Comparison of ENCODE assay signal across 11 cellular contexts in the genomic region with DNA sequence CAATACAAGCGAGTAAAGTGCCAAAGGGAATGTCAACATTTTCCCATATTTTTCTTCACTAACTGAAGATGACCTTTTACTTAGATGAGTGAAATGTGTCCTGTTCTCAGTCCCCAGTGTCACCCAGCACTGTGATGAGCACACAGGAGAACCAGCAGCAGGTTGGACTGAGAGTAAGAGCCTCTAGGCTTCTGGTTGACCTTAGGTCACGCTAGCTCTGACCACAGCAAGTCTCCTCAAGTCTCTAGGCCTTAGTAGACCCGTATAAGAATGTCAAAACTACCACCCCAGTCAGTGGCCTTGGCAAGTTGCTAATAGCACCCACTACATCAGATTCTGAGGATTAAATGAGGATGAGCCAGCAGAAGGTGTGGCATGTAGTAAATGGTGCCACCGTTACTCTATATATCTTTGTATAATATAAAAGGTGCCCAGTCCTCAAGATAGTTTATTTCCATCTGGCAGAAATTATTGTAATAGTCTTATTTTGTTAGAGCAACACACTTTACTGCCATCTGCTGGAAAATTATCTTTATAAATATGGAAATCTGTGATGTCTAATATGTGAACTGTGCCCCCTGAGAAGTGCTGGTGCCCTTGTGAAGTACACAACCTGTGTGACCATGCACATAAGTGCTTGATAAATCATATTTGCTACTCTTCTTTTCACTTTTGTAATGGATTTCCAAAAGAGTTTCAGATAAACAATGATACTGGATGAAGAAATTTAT.
A peak's percentile ranks its signal among the peaks of the same experiment; 100 is the strongest.
DNase-seq lines count a peak whose midpoint lies in the region; ATAC-seq, FAIRE-seq and TF ChIP-seq lines count a peak whose summit lies in the region.
"Had no signal": no experiment of that assay in that cellular context is flagged by ENCODE, and none has a peak within 500 bp of the region (broad histone marks: within the 10 kb centered on the region; RNA-seq: fewer than 3 reads in every experiment).

No MANE protein-coding gene starts in this region.

- H3K4ac ChIP-seq in H1 (replicated peaks; ENCODE audit: insufficient read length, low read depth, low read length) = no peak overlapping the region

- H3K79me2 ChIP-seq in OCI-LY3 (ENCODE audit: low read length) (no peaks in the 10 kb centered on the region), H1 (ENCODE audit: control insufficient read depth in 1 of 2, insufficient read depth in 2 of 2, low read length in 2 of 2) (no peaks in the 10 kb centered on the region)

- H3K36me3 ChIP-seq in OCI-LY3 (replicated peaks; ENCODE audit: low read depth, low read length) (no peaks in the 10 kb centered on the region), H1 (ENCODE audit: control insufficient read depth in 2 of 4, insufficient read depth in 4 of 4, low read length in 3 of 4) (no peaks in the 10 kb centered on the region), tibial artery (no peaks in the 10 kb centered on the region)

- H3K27me3 Mint-ChIP-seq in activated T-helper 2 cell treated with anti-CD3 and anti-CD28 coated beads, Interferon-gamma antibody, Interleukin-2, Interleukin-4, amounts not matched to agents 10 μg/mL and 5 μg/mL and 100 μg/mL, durations not matched to agents 14 hours and 24 hours and 36 hours (ENCODE audit: low read depth) = peaks cover 1% of the 10 kb centered on the region
- H3K27me3 Mint-ChIP-seq: stimulated activated naive B cell treated with anti-CD40 and anti-IgM and Interleukin-4, amounts not matched to agents 10 μg/mL and 1 μg/mL and 100 μg/mL, for 72 hours had no signal

- H3K4me3 Mint-ChIP-seq in activated T-helper 2 cell treated with anti-CD3 and anti-CD28 coated beads, Interferon-gamma antibody, Interleukin-2, Interleukin-4, amounts not matched to agents 10 μg/mL and 5 μg/mL and 100 μg/mL, durations not matched to agents 14 hours and 24 hours and 36 hours (ENCODE audit: low read depth) = no peak overlapping the region
- H3K4me3 Mint-ChIP-seq: brain; stimulated activated naive B cell treated with anti-CD40 and anti-IgM and Interleukin-4, amounts not matched to agents 10 μg/mL and 1 μg/mL and 100 μg/mL, for 72 hours had no signal

- H3K56ac ChIP-seq in H1 (replicated peaks; ENCODE audit: insufficient read length, low read depth, low read length) = no peak overlapping the region

- TF ChIP-seq EP300 in A549 (IDR thresholded peaks at IDR 0.05) (no peak), H1 (IDR thresholded peaks at IDR 0.05; ENCODE audit: borderline replicate concordance in 1 of 2, low read depth in 2 of 2, low read length in 2 of 2) (no peak)

- no peak overlapping the region for H2BK20ac ChIP-seq in H1 (ENCODE audit: low read length)

- POLR2A ChIA-PET in A549 (lab: Yijun Ruan, JAX) (interaction anchor here (0.5 kb wide), 1 partner anchor 586 kb away, joined by 4 read pairs; no protein-coding TSS in a partner anchor), H1 (lab: Charles Lee; ENCODE audit: partially characterized antibody) (no interaction called here)

- H3K27ac Mint-ChIP-seq in activated T-helper 2 cell treated with anti-CD3 and anti-CD28 coated beads, Interferon-gamma antibody, Interleukin-2, Interleukin-4, amounts not matched to agents 10 μg/mL and 5 μg/mL and 100 μg/mL, durations not matched to agents 14 hours and 24 hours and 36 hours = no peak overlapping the region
- H3K27ac Mint-ChIP-seq: brain; stimulated activated naive B cell treated with anti-CD40 and anti-IgM and Interleukin-4, amounts not matched to agents 10 μg/mL and 1 μg/mL and 100 μg/mL, for 72 hours had no signal

- no peaks in the 10 kb centered on the region for H3K79me1 ChIP-seq in H1 (ENCODE audit: low read depth, low read length)

- no peaks in the 10 kb centered on the region for H3K36me3 Mint-ChIP-seq in activated T-helper 2 cell treated with anti-CD3 and anti-CD28 coated beads, Interferon-gamma antibody, Interleukin-2, Interleukin-4, amounts not matched to agents 10 μg/mL and 5 μg/mL and 100 μg/mL, durations not matched to agents 14 hours and 24 hours and 36 hours (ENCODE audit: low read depth)
- H3K36me3 Mint-ChIP-seq: brain; stimulated activated naive B cell treated with anti-CD40 and anti-IgM and Interleukin-4, amounts not matched to agents 10 μg/mL and 1 μg/mL and 100 μg/mL, for 72 hours had no signal

- H2AK5ac ChIP-seq in H1 (ENCODE audit: low read depth, low read length) = no peak overlapping the region

- no peak overlapping the region for H2BK12ac ChIP-seq in H1 (ENCODE audit: low read depth, low read length)

- peaks cover 1% of the 10 kb centered on the region for H3K4me1 Mint-ChIP-seq in activated T-helper 2 cell treated with anti-CD3 and anti-CD28 coated beads, Interferon-gamma antibody, Interleukin-2, Interleukin-4, amounts not matched to agents 10 μg/mL and 5 μg/mL and 100 μg/mL, durations not matched to agents 14 hours and 24 hours and 36 hours (ENCODE audit: low read depth)
- H3K4me1 Mint-ChIP-seq: brain had no signal

- H4K8ac ChIP-seq in H1 (ENCODE audit: extremely low read depth, insufficient read depth, low read length) = 0 out of 2 replicates have a peak overlapping the region, but pooled peaks have one; percentile 75

- H2AFZ ChIP-seq in OCI-LY3 (ENCODE audit: low read depth, low read length) (no peak overlapping the region), H1 (ENCODE audit: low read length) (no peak overlapping the region)

- H3K9me3 Mint-ChIP-seq in activated T-helper 2 cell treated with anti-CD3 and anti-CD28 coated beads, Interferon-gamma antibody, Interleukin-2, Interleukin-4, amounts not matched to agents 10 μg/mL and 5 μg/mL and 100 μg/mL, durations not matched to agents 14 hours and 24 hours and 36 hours = no peaks in the 10 kb centered on the region
- H3K9me3 Mint-ChIP-seq: stimulated activated naive B cell treated with anti-CD40 and anti-IgM and Interleukin-4, amounts not matched to agents 10 μg/mL and 1 μg/mL and 100 μg/mL, for 72 hours had no signal

- H3K23ac ChIP-seq in H1 (ENCODE audit: insufficient read length) = no peak overlapping the region

- H4K91ac ChIP-seq in H1 (replicated peaks; ENCODE audit: insufficient read length, low read length) = no peak overlapping the region

- TF ChIP-seq RAD21 in A549 (conservative IDR thresholded peaks at IDR 0.05 in 1 of 2, IDR thresholded peaks at IDR 0.05 in 1 of 2) (peak; percentile 32 to 45), H1 (IDR thresholded peaks at IDR 0.05 in 1 of 2, conservative IDR thresholded peaks at IDR 0.05 in 1 of 2; ENCODE audit: low read depth in 2 of 2, low read length in 2 of 2) (no peak)

- DNase-seq in A549 (ENCODE audit: low read depth in 1 of 2, low spot score in 1 of 2) (peak in 1 of 2 experiments; percentile 25), H1 (ENCODE audit: low read depth in 1 of 2, low spot score in 2 of 2) (no peak), tibial artery (no peak)
- no peak for DNase-seq in activated T-helper 2 cell treated with anti-CD3 and anti-CD28 coated beads, Interferon-gamma antibody, Interleukin-2, Interleukin-4, amounts not matched to agents 10 μg/mL and 5 μg/mL and 100 μg/mL, durations not matched to agents 14 hours and 24 hours and 36 hours (ENCODE audit: low spot score)
- DNase-seq: NCI-H526 treated with DMSO at 0.1 percent for 48 hours; stimulated activated naive B cell treated with anti-CD40 and anti-IgM and Interleukin-4, amounts not matched to agents 10 μg/mL and 1 μg/mL and 100 μg/mL, for 72 hours had no signal

- no peaks in the 10 kb centered on the region for H3K23me2 ChIP-seq in H1 (ENCODE audit: low read depth, low read length)

- no peak overlapping the region for H3K9ac ChIP-seq in OCI-LY3 (ENCODE audit: low read length)
- H3K9ac ChIP-seq in H1 (replicated peaks in 1 of 4; ENCODE audit: extremely low read depth in 1 of 4, low read depth in 3 of 4, low read length in 3 of 4) = no peak overlapping the region

- no peaks in the 10 kb centered on the region for H3K27me3 ChIP-seq in OCI-LY3 (ENCODE audit: low read depth, low read length)
- H3K27me3 ChIP-seq in H1 (replicated peaks in 1 of 4; ENCODE audit: control insufficient read depth in 3 of 4, extremely low read depth in 1 of 4, insufficient read depth in 3 of 4, low read length in 3 of 4) = no peaks in the 10 kb centered on the region
- H3K27me3 ChIP-seq in tibial artery = no peaks in the 10 kb centered on the region

- TF ChIP-seq POLR2A in A549 (IDR thresholded peaks at IDR 0.05; ENCODE audit: low read length) (no peak), H1 (IDR thresholded peaks at IDR 0.05; ENCODE audit: control extremely low read depth in 1 of 2, low read depth in 2 of 2, low read length in 2 of 2) (no peak)

- no peak overlapping the region for H3K18ac ChIP-seq in H1 (ENCODE audit: extremely low read depth, low read length)

- ATAC-seq in A549 (peak in 1 of 2 experiments; percentile 44; a peak in 1 of 6 replicates), GM21515 (IDR thresholded peaks at IDR 0.05; ENCODE audit: unreplicated experiment) (no peak), HG03432 (IDR thresholded peaks at IDR 0.05; ENCODE audit: unreplicated experiment) (no peak)

- H3K9me3 ChIP-seq in A549 (no peaks in the 10 kb centered on the region; the same call in 2 of the 3 replicates), OCI-LY3 (ENCODE audit: insufficient read depth, low read length) (no peaks in the 10 kb centered on the region), H1 (ENCODE audit: insufficient read depth in 2 of 2, low read depth in 1 of 2, low read length in 1 of 2) (no peaks in the 10 kb centered on the region), tibial artery (no peaks in the 10 kb centered on the region)

- H2BK5ac ChIP-seq in H1 (ENCODE audit: low read depth, low read length) = no peak overlapping the region

- WGBS in A549 (ENCODE audit: missing lambda C conversion rate) = 76% methylated on average over 4 of the region's 4 CpGs
- 92% methylated on average over 4 of the region's 4 CpGs; no CpG with 5 or more reads in 1 of the 2 experiments for WGBS in H1 (ENCODE audit: extremely low coverage in 1 of 2, insufficient coverage in 1 of 2, insufficient read length in 1 of 2, insufficient replicate concordance in 2 of 2, low coverage in 1 of 2, low lambda C conversion rate in 2 of 2, missing lambda C conversion rate in 1 of 2), 2 experiments

- H4K20me1 ChIP-seq in OCI-LY3 (ENCODE audit: insufficient read depth, low read length) (no peaks in the 10 kb centered on the region), H1 (replicated peaks in 1 of 2; ENCODE audit: control insufficient read depth in 1 of 2, insufficient read depth in 2 of 2, low read length in 2 of 2) (no peaks in the 10 kb centered on the region)

- no peak for FAIRE-seq in A549 (lab: Jason Lieb, UNC)
- peak; percentile 63 for FAIRE-seq in G401.6 (lab: Jason Lieb, UNC)
- no peak for FAIRE-seq in H1 (lab: Jason Lieb, UNC)

- H4K5ac ChIP-seq in H1 (ENCODE audit: insufficient read length, low read depth, low read length) = no peak overlapping the region

- H3K4me3 ChIP-seq in A549 (no peak overlapping the region), OCI-LY3 (ENCODE audit: low read length) (no peak overlapping the region), H1 (ENCODE audit: extremely low read depth in 1 of 4, insufficient read depth in 2 of 4, low read depth in 3 of 4, low read length in 4 of 4) (no peak overlapping the region), tibial artery (no peak overlapping the region)

- H3K27ac ChIP-seq in A549 = no peak overlapping the region
- H3K27ac ChIP-seq in OCI-LY3 (ENCODE audit: low read length) = no peak overlapping the region
- no peak overlapping the region for H3K27ac ChIP-seq in H1 (ENCODE audit: low read depth, low read length)
- no peak overlapping the region for H3K27ac ChIP-seq in tibial artery

- TF ChIP-seq CTCF in A549 (IDR thresholded peaks at IDR 0.05) = peak; percentile 32; the same call in 2 of the 3 replicates
- peak; percentile 45 for TF ChIP-seq CTCF in OCI-LY3 (IDR thresholded peaks at IDR 0.05; ENCODE audit: low read depth, low read length)
- no peak for TF ChIP-seq CTCF in H1 (IDR thresholded peaks at IDR 0.05; ENCODE audit: control extremely low read depth in 1 of 3, insufficient read depth in 1 of 3, low read depth in 1 of 3, low read length in 3 of 3)
- TF ChIP-seq CTCF in tibial artery (IDR thresholded peaks at IDR 0.05) = peak in 1 of 2 experiments; percentile 16

- H3K4me1 ChIP-seq in A549 (no peaks in the 10 kb centered on the region), OCI-LY3 (ENCODE audit: low read length) (peaks cover 4% of the 10 kb centered on the region), H1 (replicated peaks in 1 of 4; ENCODE audit: control insufficient read depth in 3 of 4, insufficient read depth in 4 of 4, low read length in 3 of 4) (no peaks in the 10 kb centered on the region), tibial artery (no peaks in the 10 kb centered on the region)

- CTCF ChIA-PET in A549 (lab: Yijun Ruan, JAX) (no interaction called here), H1 (lab: Charles Lee; ENCODE audit: partially characterized antibody) (no interaction called here)

- H3K4me2 ChIP-seq in A549 (no peak overlapping the region), OCI-LY3 (ENCODE audit: low read length) (no peak overlapping the region), H1 (ENCODE audit: insufficient read depth in 1 of 2, low read depth in 2 of 2, low read length in 2 of 2) (no peak overlapping the region)

- intact Hi-C loops in activated T-helper 2 cell treated with anti-CD3 and anti-CD28 coated beads, Interferon-gamma antibody, Interleukin-2, Interleukin-4, amounts not matched to agents 10 μg/mL and 5 μg/mL and 100 μg/mL, durations not matched to agents 14 hours and 24 hours and 36 hours (cut with micrococcal nuclease) = no loop called here
- intact Hi-C loops in tibial artery (cut with DNase I; ENCODE audit: low total_unique reads) = no loop called here

- H3K14ac ChIP-seq in H1 (ENCODE audit: insufficient read length) = no peak overlapping the region

- no peak overlapping the region for H2BK15ac ChIP-seq in H1 (ENCODE audit: low read length)

- H2BK120ac ChIP-seq in H1 (replicated peaks; ENCODE audit: low read depth, low read length) = no peak overlapping the region

Comparison
In these comparisons a context has a peak if more than half of its experiments do, and no peak if none do; other contexts are left out.
1. CTCF ChIP-seq: peak in A549 (single experiment) and OCI-LY3 (single experiment); none in H1 (0 of 3).
2. Of the 18 proteins assayed by ChIP-seq in both H1 and A549: peak only in H1: none; only in A549: CTCF and RAD21; in both: none; in neither: 16.